8 cellular contexts compared by ENCODE assay signal in genomic region chr20:1803216-1804128, GRCh38.
A peak's percentile ranks its signal among the peaks of the same experiment; 100 is the strongest.
DNase-seq lines count a peak whose midpoint lies in the region; ATAC-seq lines count a peak whose summit lies in the region.

No MANE protein-coding gene starts in this region.

- H3K27me3 Mint-ChIP-seq in activated CD8-positive, alpha-beta memory T cell treated with anti-CD3 and anti-CD28 coated beads, Interleukin-2, amount 10 ng/mL, durations not matched to agents 7 days and 5 days, result peaks cover 67% of the 10 kb centered on the region
- peaks cover 54% of the 10 kb centered on the region for H3K27me3 Mint-ChIP-seq in activated naive CD8-positive, alpha-beta T cell treated with anti-CD3 and anti-CD28 coated beads, Interleukin-2, amount 50 U/mL, for 24 hours

- peaks cover 9% of the 10 kb centered on the region for H3K4me1 Mint-ChIP-seq in activated CD8-positive, alpha-beta memory T cell treated with anti-CD3 and anti-CD28 coated beads, Interleukin-2, amount 10 ng/mL, durations not matched to agents 7 days and 5 days
- H3K4me1 Mint-ChIP-seq in activated naive CD8-positive, alpha-beta T cell treated with anti-CD3 and anti-CD28 coated beads, Interleukin-2, amount 50 U/mL, for 24 hours, result peaks cover 13% of the 10 kb centered on the region

- ATAC-seq in activated CD8-positive, alpha-beta memory T cell treated with anti-CD3 and anti-CD28 coated beads, Interleukin-2, amount 10 ng/mL, durations not matched to agents 7 days and 5 days, result peak; percentile 27
- ATAC-seq in activated naive CD8-positive, alpha-beta T cell treated with anti-CD3 and anti-CD28 coated beads, Interleukin-2, amount 50 U/mL, for 24 hours, result peak; percentile 18
- ATAC-seq in left cardiac atrium, result peak; percentile 69 to 74
- no peak for ATAC-seq in HG03095 (IDR thresholded peaks at IDR 0.05; ENCODE audit: unreplicated experiment)

- no peak overlapping the region for H3K4me3 Mint-ChIP-seq in activated CD8-positive, alpha-beta memory T cell treated with anti-CD3 and anti-CD28 coated beads, Interleukin-2, amount 10 ng/mL, durations not matched to agents 7 days and 5 days
- H3K4me3 Mint-ChIP-seq in activated naive CD8-positive, alpha-beta T cell treated with anti-CD3 and anti-CD28 coated beads, Interleukin-2, amount 50 U/mL, for 24 hours, result peak overlapping the region; percentile 27

- H3K27ac Mint-ChIP-seq in activated CD8-positive, alpha-beta memory T cell treated with anti-CD3 and anti-CD28 coated beads, Interleukin-2, amount 10 ng/mL, durations not matched to agents 7 days and 5 days, result no peak overlapping the region
- H3K27ac Mint-ChIP-seq in activated naive CD8-positive, alpha-beta T cell treated with anti-CD3 and anti-CD28 coated beads, Interleukin-2, amount 50 U/mL, for 24 hours, result no peak overlapping the region

- CTCF ChIA-PET in activated CD8-positive, alpha-beta memory T cell treated with anti-CD3 and anti-CD28 coated beads, Interleukin-2, amount 10 ng/mL, durations not matched to agents 7 days and 5 days (lab: Charles Lee), result no interaction called here

- no peaks in the 10 kb centered on the region for H3K9me3 Mint-ChIP-seq in activated CD8-positive, alpha-beta memory T cell treated with anti-CD3 and anti-CD28 coated beads, Interleukin-2, amount 10 ng/mL, durations not matched to agents 7 days and 5 days (ENCODE audit: low read depth)
- no peaks in the 10 kb centered on the region for H3K9me3 Mint-ChIP-seq in activated naive CD8-positive, alpha-beta T cell treated with anti-CD3 and anti-CD28 coated beads, Interleukin-2, amount 50 U/mL, for 24 hours

- DNase-seq in activated CD8-positive, alpha-beta memory T cell treated with anti-CD3 and anti-CD28 coated beads, Interleukin-2, amount 10 ng/mL, durations not matched to agents 7 days and 5 days, result peak; percentile 48
- no peak for DNase-seq in activated CD8-positive, alpha-beta memory T cell treated with anti-CD3 and anti-CD28 coated beads, Interleukin-2, amount 50 U/mL, for 4 hours
- DNase-seq in NCI-H1105 treated with DMSO at 0.1 percent for 48 hours (lab: John Stamatoyannopoulos, UW), result peak; percentile 68
- peak; percentile 35 for DNase-seq in activated naive CD8-positive, alpha-beta T cell treated with anti-CD3 and anti-CD28 coated beads, Interleukin-2, amount 50 U/mL, for 24 hours
- peak; percentile 72 for DNase-seq in left cardiac atrium
- peak; percentile 58 for DNase-seq in pons (ENCODE audit: low spot score)
- no peak for DNase-seq in NCI-H187 treated with DMSO at 0.1 percent for 48 hours (lab: John Stamatoyannopoulos, UW)

- intact Hi-C loops in left cardiac atrium (cut with DNase I), result loop anchor here in 1 of 2 donors (5.0 kb wide), 1 partner anchor 89 kb away; no protein-coding TSS in a partner anchor

- no peaks in the 10 kb centered on the region for H3K36me3 Mint-ChIP-seq in activated CD8-positive, alpha-beta memory T cell treated with anti-CD3 and anti-CD28 coated beads, Interleukin-2, amount 10 ng/mL, durations not matched to agents 7 days and 5 days
- no peaks in the 10 kb centered on the region for H3K36me3 Mint-ChIP-seq in activated naive CD8-positive, alpha-beta T cell treated with anti-CD3 and anti-CD28 coated beads, Interleukin-2, amount 50 U/mL, for 24 hours (ENCODE audit: low read depth)

Comparison
In these comparisons a context has a peak if more than half of its experiments do, and no peak if none do; other contexts are left out.
1. DNase-seq: peak in activated CD8-positive, alpha-beta memory T cell treated with anti-CD3 and anti-CD28 coated beads, Interleukin-2, amount 10 ng/mL, durations not matched to agents 7 days and 5 days (single experiment), NCI-H1105 treated with DMSO at 0.1 percent for 48 hours (single experiment), activated naive CD8-positive, alpha-beta T cell treated with anti-CD3 and anti-CD28 coated beads, Interleukin-2, amount 50 U/mL, for 24 hours (single experiment), left cardiac atrium (single experiment) and pons (single experiment); none in activated CD8-positive, alpha-beta memory T cell treated with anti-CD3 and anti-CD28 coated beads, Interleukin-2, amount 50 U/mL, for 4 hours (single experiment) and NCI-H187 treated with DMSO at 0.1 percent for 48 hours (single experiment).